Comparison of ENCODE assay signal across 10 cellular contexts in the genomic region with DNA sequence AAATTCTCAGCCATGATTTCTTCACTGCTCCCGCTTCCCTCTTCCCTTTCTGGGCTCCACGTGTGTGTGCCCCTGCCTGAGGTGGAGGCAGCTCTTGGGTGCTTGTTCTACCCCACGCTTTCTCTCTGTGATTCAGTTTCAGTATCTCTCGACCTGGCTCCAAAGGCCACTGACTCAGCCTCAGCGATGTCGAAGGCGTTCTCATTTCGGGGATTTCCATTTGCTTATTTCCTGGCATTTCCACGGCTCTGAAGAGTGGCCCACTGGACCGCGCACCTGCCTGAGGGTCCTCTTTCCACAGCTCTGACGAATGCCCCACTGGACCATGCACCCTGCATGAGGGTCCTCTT.
DNase-seq lines count a peak whose midpoint lies in the region; ATAC-seq and TF ChIP-seq lines count a peak whose summit lies in the region.
"Had no signal": no experiment of that assay in that cellular context is flagged by ENCODE, and none has a peak within 500 bp of the region (broad histone marks: within the 10 kb centered on the region; RNA-seq: fewer than 3 reads in every experiment).

No MANE protein-coding gene starts in this region.

- H3K36me3 ChIP-seq in effector memory CD4-positive, alpha-beta T cell (ENCODE audit: control insufficient read depth, insufficient read depth, low read length) = peaks cover 24% of the 10 kb centered on the region

- CTCF ChIA-PET in HEK293T (lab: Yijun Ruan, JAX) = no interaction called here

- H3K4me1 ChIP-seq in effector memory CD4-positive, alpha-beta T cell (ENCODE audit: control insufficient read depth, insufficient read depth, low read length, poor library complexity, severe bottlenecking) = peaks cover 7% of the 10 kb centered on the region

- peak overlapping the region; percentile 19 for H3K4me3 ChIP-seq in effector memory CD4-positive, alpha-beta T cell (ENCODE audit: insufficient read depth, low read depth, low read length, poor library complexity, severe bottlenecking)
- H3K4me3 ChIP-seq: GM23338 had no signal

- H3K27me3 ChIP-seq in effector memory CD4-positive, alpha-beta T cell (replicated peaks; ENCODE audit: control insufficient read depth, insufficient read depth, low read length, poor library complexity, severe bottlenecking) = no peaks in the 10 kb centered on the region

- no peaks in the 10 kb centered on the region for H3K9me3 ChIP-seq in effector memory CD4-positive, alpha-beta T cell (ENCODE audit: control insufficient read depth, low read length)

- ATAC-seq in GM18867 (IDR thresholded peaks at IDR 0.05; ENCODE audit: unreplicated experiment) = peak; percentile 63
- ATAC-seq in HG03571 (IDR thresholded peaks at IDR 0.05; ENCODE audit: unreplicated experiment) = no peak
- no peak for ATAC-seq in GM21381 (IDR thresholded peaks at IDR 0.05; ENCODE audit: unreplicated experiment)
- ATAC-seq: GM23338 had no signal

- DNase-seq in activated CD8-positive, alpha-beta memory T cell treated with anti-CD3 and anti-CD28 coated beads for 24 hours = peak; percentile 81
- peak in 2 of 3 donors; percentile 20 to 25 for DNase-seq in effector memory CD4-positive, alpha-beta T cell
- peak; percentile 40 to 70 (median 52) for DNase-seq in stimulated activated CD4-positive, alpha-beta T cell treated with anti-CD3 and anti-CD28 coated beads, TNF-alpha, amount 100 ng/mL, for 24 hours (ENCODE audit: low read depth in 3 of 3)
- DNase-seq in HEK293T (ENCODE audit: extremely low spot score) = no peak
- DNase-seq in AG08395 (ENCODE audit: low spot score) = no peak
- DNase-seq: SHP77 treated with DMSO at 0.1 percent for 48 hours had no signal

- peak overlapping the region; percentile 61 for H3K27ac ChIP-seq in effector memory CD4-positive, alpha-beta T cell (ENCODE audit: insufficient read depth, low read length, poor library complexity, severe bottlenecking)

- POLR2A ChIA-PET in HEK293T (lab: Yijun Ruan, JAX) = no interaction called here

TF ChIP-seq in HEK293T, 16 proteins besides CTCF, POLR2A, EP300 and RAD21:
- TF ChIP-seq FOXK2 (IDR thresholded peaks at IDR 0.05) (no peak), ARNT (IDR thresholded peaks at IDR 0.05) (no peak), FOXA1 (IDR thresholded peaks at IDR 0.05) (no peak), TARDBP (IDR thresholded peaks at IDR 0.05) (no peak), NFRKB (IDR thresholded peaks at IDR 0.05) (no peak), CTBP1 (IDR thresholded peaks at IDR 0.05; ENCODE audit: borderline replicate concordance) (no peak), LEF1 (IDR thresholded peaks at IDR 0.05; ENCODE audit: borderline replicate concordance) (no peak), ELF4 (IDR thresholded peaks at IDR 0.05) (no peak), FOXM1 (IDR thresholded peaks at IDR 0.05; ENCODE audit: borderline replicate concordance) (no peak), ZNF384 (IDR thresholded peaks at IDR 0.05) (no peak), BHLHE40 (IDR thresholded peaks at IDR 0.05; ENCODE audit: borderline replicate concordance) (no peak), SUZ12 (IDR thresholded peaks at IDR 0.05) (no peak), L3MBTL2 (conservative IDR thresholded peaks at IDR 0.05) (no peak), HDGF (IDR thresholded peaks at IDR 0.05; ENCODE audit: borderline replicate concordance) (no peak), SP1 (IDR thresholded peaks at IDR 0.05) (no peak)
- TF ChIP-seq, protein P1, sequence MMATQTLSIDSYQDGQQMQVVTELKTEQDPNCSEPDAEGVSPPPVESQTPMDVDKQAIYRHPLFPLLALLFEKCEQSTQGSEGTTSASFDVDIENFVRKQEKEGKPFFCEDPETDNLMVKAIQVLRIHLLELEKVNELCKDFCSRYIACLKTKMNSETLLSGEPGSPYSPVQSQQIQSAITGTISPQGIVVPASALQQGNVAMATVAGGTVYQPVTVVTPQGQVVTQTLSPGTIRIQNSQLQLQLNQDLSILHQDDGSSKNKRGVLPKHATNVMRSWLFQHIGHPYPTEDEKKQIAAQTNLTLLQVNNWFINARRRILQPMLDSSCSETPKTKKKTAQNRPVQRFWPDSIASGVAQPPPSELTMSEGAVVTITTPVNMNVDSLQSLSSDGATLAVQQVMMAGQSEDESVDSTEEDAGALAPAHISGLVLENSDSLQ (IDR thresholded peaks at IDR 0.05) = no peak

Comparison
In these comparisons a context has a peak if more than half of its experiments do, and no peak if none do; other contexts are left out.
1. DNase-seq: peak in activated CD8-positive, alpha-beta memory T cell treated with anti-CD3 and anti-CD28 coated beads for 24 hours (single experiment), effector memory CD4-positive, alpha-beta T cell (2 of 3) and stimulated activated CD4-positive, alpha-beta T cell treated with anti-CD3 and anti-CD28 coated beads, TNF-alpha, amount 100 ng/mL, for 24 hours (3 of 3); none in HEK293T (single experiment) and AG08395 (single experiment).